In the genomic region with DNA sequence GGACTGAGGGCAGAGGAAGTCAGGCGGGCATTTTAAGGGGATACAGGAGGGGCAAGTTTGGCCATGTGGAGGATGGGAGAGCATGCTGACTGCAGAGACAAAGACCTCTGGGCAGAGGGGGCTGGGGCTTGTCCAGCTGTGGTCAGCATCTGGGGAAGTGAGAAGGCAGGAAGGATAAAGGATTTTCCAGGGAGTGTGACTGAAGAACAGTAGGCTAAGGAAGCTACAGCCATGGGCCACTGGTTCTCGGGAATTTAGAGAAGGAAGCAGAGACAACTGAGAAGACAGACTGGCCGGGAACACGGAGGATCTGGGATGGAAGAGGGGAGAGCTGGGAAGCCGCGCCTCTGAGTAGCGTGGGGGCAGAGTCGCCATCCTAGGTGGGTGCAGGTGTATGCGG, we compare ENCODE assay signal across 30 cellular contexts. TPM values are rescaled to one million over a fixed set of nuclear protein-coding genes. Genes with fewer than 3 reads are reported as not detected.
DNase-seq lines count a peak whose midpoint lies in the region; ATAC-seq and TF ChIP-seq lines count a peak whose summit lies in the region.
"Had no signal": no experiment of that assay in that cellular context is flagged by ENCODE, and none has a peak within 500 bp of the region (broad histone marks: within the 10 kb centered on the region; RNA-seq: fewer than 3 reads in every experiment).

No MANE protein-coding gene starts in this region.

- H2BK15ac ChIP-seq in mesenchymal stem cell (ENCODE audit: low read depth, poor library complexity, severe bottlenecking): no peak overlapping the region

- H3K27me3 Mint-ChIP-seq in T-helper 2 cell treated with Interferon-gamma antibody and Interleukin-4, amounts not matched to agents 5 μg/mL and 100 μg/mL, for 36 hours (ENCODE audit: low read depth): no peaks in the 10 kb centered on the region
- no peaks in the 10 kb centered on the region for H3K27me3 Mint-ChIP-seq in central memory CD8-positive, alpha-beta T cell
- H3K27me3 Mint-ChIP-seq: activated naive CD4-positive, alpha-beta T cell treated with anti-CD3 and anti-CD28 coated beads, Interleukin-2, amount 50 U/mL, for 24 hours; CD4-positive, alpha-beta T cell had no signal

- H3K27ac ChIP-seq in mesenchymal stem cell (ENCODE audit: low read length, poor library complexity, severe bottlenecking) (peak overlapping the region; percentile 43), upper lobe of right lung (no peak overlapping the region)
- H3K27ac ChIP-seq: gastroesophageal sphincter, parathyroid adenoma, right atrium auricular region, SJCRH30 had no signal

- peaks cover 7% of the 10 kb centered on the region for H3K79me1 ChIP-seq in mesenchymal stem cell (replicated peaks; ENCODE audit: low read length, poor library complexity, severe bottlenecking)

- H4K8ac ChIP-seq in mesenchymal stem cell (ENCODE audit: low read length): no peak overlapping the region

- H3K4me3 ChIP-seq in mesenchymal stem cell (ENCODE audit: insufficient read depth in 1 of 2, low read depth in 1 of 2, low read length in 2 of 2): no peak overlapping the region
- H3K4me3 ChIP-seq in upper lobe of right lung: no peak overlapping the region
- H3K4me3 ChIP-seq: gastroesophageal sphincter, GM12878, MG63, right atrium auricular region, SJCRH30 had no signal

- H3K4ac ChIP-seq in mesenchymal stem cell (ENCODE audit: low read depth in 1 of 2, low read length in 2 of 2): no peak overlapping the region

- no peak overlapping the region for H3K9ac ChIP-seq in mesenchymal stem cell (ENCODE audit: low read length)
- H3K9ac ChIP-seq: parathyroid adenoma had no signal

- peaks cover 24 to 25% of the 10 kb centered on the region in 2 experiments for H3K36me3 ChIP-seq in mesenchymal stem cell (ENCODE audit: control insufficient read depth in 1 of 2, insufficient read depth in 2 of 2, low read depth in 1 of 2, low read length in 2 of 2)
- no peaks in the 10 kb centered on the region for H3K36me3 ChIP-seq in upper lobe of right lung
- H3K36me3 ChIP-seq: right atrium auricular region had no signal

- H3K14ac ChIP-seq in mesenchymal stem cell (ENCODE audit: low read length in 2 of 2): no peak overlapping the region

- H3K23ac ChIP-seq in mesenchymal stem cell (ENCODE audit: low read length in 2 of 2): no peak overlapping the region

- no peak overlapping the region for H3K18ac ChIP-seq in mesenchymal stem cell (ENCODE audit: low read depth in 1 of 2, low read length in 2 of 2)

- 97% methylated on average over 9 of the region's 9 CpGs for WGBS in mesenchymal stem cell

- H2BK120ac ChIP-seq in mesenchymal stem cell (ENCODE audit: low read depth, low read length): no peak overlapping the region

- no peak for ATAC-seq in central memory CD8-positive, alpha-beta T cell (replicated peaks; ENCODE audit: extremely low read depth, poor library complexity, severe bottlenecking)
- ATAC-seq in upper lobe of right lung: peak; percentile 7
- no peak for ATAC-seq in GM21717 (IDR thresholded peaks at IDR 0.05; ENCODE audit: unreplicated experiment)
- ATAC-seq: activated CD4-positive, CD25-positive, alpha-beta regulatory T cell treated with anti-CD3 and anti-CD28 coated beads, Interleukin-2, amount 50 U/mL, for 24 hours; gastroesophageal sphincter; GM12878; natural killer cell had no signal

- H3K27me3 ChIP-seq in mesenchymal stem cell (ENCODE audit: control insufficient read depth in 1 of 2, insufficient read depth in 1 of 2, low read length in 2 of 2) (no peaks in the 10 kb centered on the region), upper lobe of right lung (no peaks in the 10 kb centered on the region)
- H3K27me3 ChIP-seq: gastroesophageal sphincter, MG63, right atrium auricular region, SJCRH30 had no signal

- peak overlapping the region; percentile 14 for H3K27ac Mint-ChIP-seq in T-helper 2 cell treated with Interferon-gamma antibody and Interleukin-4, amounts not matched to agents 5 μg/mL and 100 μg/mL, for 36 hours
- peak overlapping the region; percentile 63 for H3K27ac Mint-ChIP-seq in central memory CD8-positive, alpha-beta T cell (ENCODE audit: low read depth)
- H3K27ac Mint-ChIP-seq: activated naive CD4-positive, alpha-beta T cell treated with anti-CD3 and anti-CD28 coated beads, Interleukin-2, amount 50 U/mL, for 24 hours; CD4-positive, alpha-beta T cell had no signal

- intact Hi-C loops in upper lobe of right lung (cut with DNase I): no loop called here

- no peak for TF ChIP-seq CTCF in upper lobe of right lung (IDR thresholded peaks at IDR 0.05)
- TF ChIP-seq CTCF in GM13976 (IDR thresholded peaks at IDR 0.05; ENCODE audit: borderline replicate concordance, control extremely low read depth, extremely low read depth, insufficient read depth, missing control alignments): no peak

- H2BK5ac ChIP-seq in mesenchymal stem cell (ENCODE audit: low read depth, low read length, poor library complexity, severe bottlenecking): no peak overlapping the region

- no peak overlapping the region for H4K91ac ChIP-seq in mesenchymal stem cell (ENCODE audit: low read length)

- no peak overlapping the region for H2AFZ ChIP-seq in mesenchymal stem cell (ENCODE audit: low read depth, low read length)
- H2AFZ ChIP-seq: parathyroid adenoma had no signal

- no peak overlapping the region for H2BK12ac ChIP-seq in mesenchymal stem cell (ENCODE audit: low read length in 2 of 2)

- no peak overlapping the region for H2AK5ac ChIP-seq in mesenchymal stem cell (ENCODE audit: low read length, severe bottlenecking)

- H3K4me3 Mint-ChIP-seq in T-helper 2 cell treated with Interferon-gamma antibody and Interleukin-4, amounts not matched to agents 5 μg/mL and 100 μg/mL, for 36 hours: no peak overlapping the region
- no peak overlapping the region for H3K4me3 Mint-ChIP-seq in central memory CD8-positive, alpha-beta T cell
- H3K4me3 Mint-ChIP-seq: activated naive CD4-positive, alpha-beta T cell treated with anti-CD3 and anti-CD28 coated beads, Interleukin-2, amount 50 U/mL, for 24 hours; CD4-positive, alpha-beta T cell; natural killer cell had no signal

- DNase-seq in T-helper 2 cell treated with Interferon-gamma antibody and Interleukin-4, amounts not matched to agents 5 μg/mL and 100 μg/mL, for 36 hours (ENCODE audit: low spot score): no peak
- DNase-seq in T-helper 2 cell (no peak), mesenchymal stem cell (no peak), upper lobe of right lung (no peak), GM13976 (ENCODE audit: low spot score) (no peak), NCI-H2227 (lab: John Stamatoyannopoulos, UW; ENCODE audit: unreplicated experiment) (no peak)
- DNase-seq in central memory CD8-positive, alpha-beta T cell (ENCODE audit: low spot score in 2 of 2): no peak
- DNase-seq: 8988T; activated CD4-positive, alpha-beta T cell treated with anti-CD3 and anti-CD28 coated beads, Interleukin-2, amount 50 U/mL, for 48 hours; caudate nucleus; CD4-positive, alpha-beta T cell; dermis blood vessel endothelial cell; EL; hypothalamus; KBM-7; MG63; natural killer cell; NCI-H1105 treated with DMSO at 0.1 percent for 48 hours; NCI-H2029; NCI-H2227 treated with DMSO at 0.1 percent for 48 hours; NCI-H69; SJCRH30; stimulated activated CD4-positive, alpha-beta T cell treated with anti-CD3 and anti-CD28 coated beads, Interleukin-2, amount 100 ng/mL, for 24 hours had no signal

- H3K4me1 ChIP-seq in mesenchymal stem cell (ENCODE audit: control insufficient read depth, insufficient read depth, low read depth, low read length): peaks cover 16% of the 10 kb centered on the region
- no peaks in the 10 kb centered on the region for H3K4me1 ChIP-seq in upper lobe of right lung
- H3K4me1 ChIP-seq: gastroesophageal sphincter, parathyroid adenoma, right atrium auricular region, SJCRH30 had no signal

- no peak overlapping the region for H3K4me2 ChIP-seq in mesenchymal stem cell (ENCODE audit: low read length, poor library complexity, severe bottlenecking)

- in situ Hi-C loops in GM13976 (cut with MboI; ENCODE audit: low sequenced_read_pairs, unreplicated experiment): no loop called here

- H3K4me1 Mint-ChIP-seq in T-helper 2 cell treated with Interferon-gamma antibody and Interleukin-4, amounts not matched to agents 5 μg/mL and 100 μg/mL, for 36 hours (ENCODE audit: low read depth): peaks cover 2% of the 10 kb centered on the region
- peaks cover 9% of the 10 kb centered on the region for H3K4me1 Mint-ChIP-seq in central memory CD8-positive, alpha-beta T cell
- H3K4me1 Mint-ChIP-seq: activated naive CD4-positive, alpha-beta T cell treated with anti-CD3 and anti-CD28 coated beads, Interleukin-2, amount 50 U/mL, for 24 hours had no signal

- H3K9me3 Mint-ChIP-seq in T-helper 2 cell treated with Interferon-gamma antibody and Interleukin-4, amounts not matched to agents 5 μg/mL and 100 μg/mL, for 36 hours: no peaks in the 10 kb centered on the region
- peaks cover 6% of the 10 kb centered on the region for H3K9me3 Mint-ChIP-seq in central memory CD8-positive, alpha-beta T cell
- H3K9me3 Mint-ChIP-seq: activated naive CD4-positive, alpha-beta T cell treated with anti-CD3 and anti-CD28 coated beads, Interleukin-2, amount 50 U/mL, for 24 hours; natural killer cell had no signal

- H3K9me3 ChIP-seq in mesenchymal stem cell (ENCODE audit: control insufficient read depth, low read length): no peaks in the 10 kb centered on the region
- no peaks in the 10 kb centered on the region for H3K9me3 ChIP-seq in upper lobe of right lung
- H3K9me3 ChIP-seq: gastroesophageal sphincter, MG63, right atrium auricular region, SJCRH30 had no signal

- H3K36me3 Mint-ChIP-seq in T-helper 2 cell treated with Interferon-gamma antibody and Interleukin-4, amounts not matched to agents 5 μg/mL and 100 μg/mL, for 36 hours (ENCODE audit: low read depth): peaks cover 36% of the 10 kb centered on the region
- H3K36me3 Mint-ChIP-seq in central memory CD8-positive, alpha-beta T cell (ENCODE audit: insufficient read depth): peaks cover 9% of the 10 kb centered on the region
- H3K36me3 Mint-ChIP-seq: natural killer cell had no signal

RNA-seq across cellular contexts. Expression of gene PGAM5, which starts 7.0 kb away (rescaled TPM):
- polyA plus RNA-seq in mesenchymal stem cell (2013, experiment 1 of 2): 13.1 TPM
- 13.1 TPM for polyA plus RNA-seq in mesenchymal stem cell (2013, experiment 2 of 2)
- total RNA-seq in upper lobe of right lung: 25.4 TPM

RNA-seq across cellular contexts. Expression of gene PXMP2, which starts 16.2 kb away (rescaled TPM):
- polyA plus RNA-seq in mesenchymal stem cell (2013, experiment 1 of 2): 15.3 TPM
- polyA plus RNA-seq in mesenchymal stem cell (2013, experiment 2 of 2): 15.8 TPM
- total RNA-seq in upper lobe of right lung: 21.2 TPM

RNA-seq across cellular contexts. Expression of gene POLE, which starts 16.5 kb away (rescaled TPM):
- 4.5 TPM for polyA plus RNA-seq in mesenchymal stem cell (2013, experiment 1 of 2)
- 3.9 TPM for polyA plus RNA-seq in mesenchymal stem cell (2013, experiment 2 of 2)
- 23.5 TPM for total RNA-seq in upper lobe of right lung

RNA-seq across cellular contexts. Expression of gene ANKLE2, which starts 58.0 kb away (rescaled TPM):
- polyA plus RNA-seq in mesenchymal stem cell (2013, experiment 1 of 2): 32.8 TPM
- 33.6 TPM for polyA plus RNA-seq in mesenchymal stem cell (2013, experiment 2 of 2)
- 60.2 TPM for total RNA-seq in upper lobe of right lung
